ENCODE assay signal across 1 cellular context in genomic region chr7:15571303-15571878, GRCh38.
TF ChIP-seq lines count a peak whose summit lies in the region.

No MANE protein-coding gene starts in this region.

TF ChIP-seq in HepG2, 621 proteins besides CTCF, POLR2A, EP300 and RAD21:
- TF ChIP-seq NCOA5 (CRISPR knock-in tag; IDR thresholded peaks at IDR 0.05) (no peak), SMAD3 (CRISPR knock-in tag; IDR thresholded peaks at IDR 0.05) (no peak), ISX (CRISPR knock-in tag; conservative IDR thresholded peaks at IDR 0.05) (no peak), ELF1 (CRISPR knock-in tag; IDR thresholded peaks at IDR 0.05) (no peak), ZNF639 (CRISPR knock-in tag; conservative IDR thresholded peaks at IDR 0.05) (no peak), FOSL1 (CRISPR knock-in tag; IDR thresholded peaks at IDR 0.05; ENCODE audit: borderline replicate concordance) (no peak), ZNF160 (CRISPR knock-in tag; IDR thresholded peaks at IDR 0.05) (no peak), NFAT5 (CRISPR knock-in tag; IDR thresholded peaks at IDR 0.05) (no peak)
